ENCODE assay signal across 1 cellular context in genomic region chr19:796692-797527, GRCh38.
A peak's percentile ranks its signal among the peaks of the same experiment; 100 is the strongest.
TF ChIP-seq lines count a peak whose summit lies in the region.

Gene PTBP1 (plus strand): TSS chr19:797452. CDS start chr19:797498, 46 bp downstream.

TF ChIP-seq in HepG2, 621 proteins besides CTCF, POLR2A, EP300 and RAD21 (continued from another document and continues in another):
- TF ChIP-seq RBM39 (IDR thresholded peaks at IDR 0.05; ENCODE audit: low read depth, low read length, poor library complexity, severe bottlenecking) (peak; percentile 73), ZNF326 (CRISPR knock-in tag; IDR thresholded peaks at IDR 0.05; ENCODE audit: borderline replicate concordance) (no peak), ZNF34 (CRISPR knock-in tag; IDR thresholded peaks at IDR 0.05; ENCODE audit: borderline replicate concordance) (peak; percentile 6; the same call in 1 of the 2 replicates), ZSCAN29 (CRISPR knock-in tag; conservative IDR thresholded peaks at IDR 0.05) (no peak), BCLAF1 (IDR thresholded peaks at IDR 0.05) (no peak), ZBTB14 (CRISPR knock-in tag; IDR thresholded peaks at IDR 0.05) (peak; percentile 91), ZNF335 (CRISPR knock-in tag; IDR thresholded peaks at IDR 0.05) (peak; percentile 88), IRF1 (CRISPR knock-in tag; IDR thresholded peaks at IDR 0.05; ENCODE audit: low read depth) (no peak), DPF2 (CRISPR knock-in tag; IDR thresholded peaks at IDR 0.05; ENCODE audit: borderline replicate concordance, low read depth) (no peak), IRX3 (CRISPR knock-in tag; IDR thresholded peaks at IDR 0.05; ENCODE audit: borderline replicate concordance, low read depth) (peak; percentile 62; the same call in 1 of the 2 replicates), EED (CRISPR knock-in tag; IDR thresholded peaks at IDR 0.05) (0 out of 2 replicates have a peak, but pooled peaks have one; percentile 73), DR1 (CRISPR knock-in tag; IDR thresholded peaks at IDR 0.05) (peak; percentile 74), NRL (CRISPR knock-in tag; IDR thresholded peaks at IDR 0.05; ENCODE audit: borderline replicate concordance) (peak; percentile 69; the same call in 1 of the 2 replicates), RFXANK (CRISPR knock-in tag; IDR thresholded peaks at IDR 0.05) (peak; percentile 39; the same call in 1 of the 2 replicates), TOPORS (CRISPR knock-in tag; IDR thresholded peaks at IDR 0.05) (peak; percentile 70; the same call in 1 of the 2 replicates), ZNF317 (CRISPR knock-in tag; IDR thresholded peaks at IDR 0.05) (peak; percentile 75; the same call in 1 of the 2 replicates), SALL1 (CRISPR knock-in tag; IDR thresholded peaks at IDR 0.05) (peak; percentile 74), ZSCAN9 (CRISPR knock-in tag; IDR thresholded peaks at IDR 0.05; ENCODE audit: borderline replicate concordance) (peak; percentile 83), ZNF775 (CRISPR knock-in tag; IDR thresholded peaks at IDR 0.05; ENCODE audit: borderline replicate concordance) (no peak), NAIF1 (CRISPR knock-in tag; IDR thresholded peaks at IDR 0.05; ENCODE audit: borderline replicate concordance) (0 out of 2 replicates have a peak, but pooled peaks have one; percentile 40), ZBTB7B (CRISPR knock-in tag; IDR thresholded peaks at IDR 0.05) (peak; percentile 16; the same call in 1 of the 2 replicates), ZSCAN31 (CRISPR knock-in tag; IDR thresholded peaks at IDR 0.05; ENCODE audit: low read depth) (0 out of 2 replicates have a peak, but pooled peaks have one; percentile 78), NKX3-1 (CRISPR knock-in tag; IDR thresholded peaks at IDR 0.05) (peak; percentile 42), PITX1 (CRISPR knock-in tag; IDR thresholded peaks at IDR 0.05) (no peak), RARG (CRISPR knock-in tag; IDR thresholded peaks at IDR 0.05; ENCODE audit: low read depth) (no peak), ZNF709 (CRISPR knock-in tag; IDR thresholded peaks at IDR 0.05) (peak; percentile 39; the same call in 1 of the 2 replicates), ZNF136 (CRISPR knock-in tag; IDR thresholded peaks at IDR 0.05; ENCODE audit: low read depth) (no peak), ZNF567 (CRISPR knock-in tag; IDR thresholded peaks at IDR 0.05; ENCODE audit: borderline replicate concordance) (peak; percentile 77; the same call in 1 of the 2 replicates), AGO1 (IDR thresholded peaks at IDR 0.05; ENCODE audit: low read depth, low read length, poor library complexity, severe bottlenecking) (peak; percentile 56), FOXJ3 (CRISPR knock-in tag; IDR thresholded peaks at IDR 0.05; ENCODE audit: borderline replicate concordance) (no peak), AKAP8 (CRISPR knock-in tag; IDR thresholded peaks at IDR 0.05) (peak; percentile 90), ONECUT2 (CRISPR knock-in tag; IDR thresholded peaks at IDR 0.05) (peak; percentile 14; the same call in 1 of the 2 replicates), ELF4 (CRISPR knock-in tag; IDR thresholded peaks at IDR 0.05; ENCODE audit: borderline replicate concordance) (peak; percentile 92), NCOR1 (IDR thresholded peaks at IDR 0.05; ENCODE audit: borderline replicate concordance, low read length) (peak; percentile 68; the same call in 1 of the 2 replicates), CSRNP1 (CRISPR knock-in tag; IDR thresholded peaks at IDR 0.05) (peak; percentile 66; the same call in 1 of the 2 replicates), ZNF260 (CRISPR knock-in tag; IDR thresholded peaks at IDR 0.05; ENCODE audit: borderline replicate concordance, low read depth) (no peak), SNAPC4 (CRISPR knock-in tag; IDR thresholded peaks at IDR 0.05) (peak; percentile 79; the same call in 1 of the 2 replicates), MTA3 (CRISPR knock-in tag; IDR thresholded peaks at IDR 0.05) (no peak)
- TF ChIP-seq, protein P1, sequence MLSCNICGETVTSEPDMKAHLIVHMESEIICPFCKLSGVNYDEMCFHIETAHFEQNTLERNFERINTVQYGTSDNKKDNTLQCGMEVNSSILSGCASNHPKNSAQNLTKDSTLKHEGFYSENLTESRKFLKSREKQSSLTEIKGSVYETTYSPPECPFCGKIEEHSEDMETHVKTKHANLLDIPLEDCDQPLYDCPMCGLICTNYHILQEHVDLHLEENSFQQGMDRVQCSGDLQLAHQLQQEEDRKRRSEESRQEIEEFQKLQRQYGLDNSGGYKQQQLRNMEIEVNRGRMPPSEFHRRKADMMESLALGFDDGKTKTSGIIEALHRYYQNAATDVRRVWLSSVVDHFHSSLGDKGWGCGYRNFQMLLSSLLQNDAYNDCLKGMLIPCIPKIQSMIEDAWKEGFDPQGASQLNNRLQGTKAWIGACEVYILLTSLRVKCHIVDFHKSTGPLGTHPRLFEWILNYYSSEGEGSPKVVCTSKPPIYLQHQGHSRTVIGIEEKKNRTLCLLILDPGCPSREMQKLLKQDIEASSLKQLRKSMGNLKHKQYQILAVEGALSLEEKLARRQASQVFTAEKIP (CRISPR knock-in tag; IDR thresholded peaks at IDR 0.05; ENCODE audit: borderline replicate concordance), result no peak
- TF ChIP-seq, protein P2, sequence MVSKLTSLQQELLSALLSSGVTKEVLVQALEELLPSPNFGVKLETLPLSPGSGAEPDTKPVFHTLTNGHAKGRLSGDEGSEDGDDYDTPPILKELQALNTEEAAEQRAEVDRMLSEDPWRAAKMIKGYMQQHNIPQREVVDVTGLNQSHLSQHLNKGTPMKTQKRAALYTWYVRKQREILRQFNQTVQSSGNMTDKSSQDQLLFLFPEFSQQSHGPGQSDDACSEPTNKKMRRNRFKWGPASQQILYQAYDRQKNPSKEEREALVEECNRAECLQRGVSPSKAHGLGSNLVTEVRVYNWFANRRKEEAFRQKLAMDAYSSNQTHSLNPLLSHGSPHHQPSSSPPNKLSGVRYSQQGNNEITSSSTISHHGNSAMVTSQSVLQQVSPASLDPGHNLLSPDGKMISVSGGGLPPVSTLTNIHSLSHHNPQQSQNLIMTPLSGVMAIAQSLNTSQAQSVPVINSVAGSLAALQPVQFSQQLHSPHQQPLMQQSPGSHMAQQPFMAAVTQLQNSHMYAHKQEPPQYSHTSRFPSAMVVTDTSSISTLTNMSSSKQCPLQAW (CRISPR knock-in tag; IDR thresholded peaks at IDR 0.05), result no peak; the same call in 1 of the 2 replicates
- TF ChIP-seq, protein P3, sequence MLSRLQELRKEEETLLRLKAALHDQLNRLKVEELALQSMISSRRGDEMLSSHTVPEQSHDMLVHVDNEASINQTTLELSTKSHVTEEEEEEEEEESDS (CRISPR knock-in tag; IDR thresholded peaks at IDR 0.05; ENCODE audit: borderline replicate concordance), result no peak
- TF ChIP-seq, protein P4, sequence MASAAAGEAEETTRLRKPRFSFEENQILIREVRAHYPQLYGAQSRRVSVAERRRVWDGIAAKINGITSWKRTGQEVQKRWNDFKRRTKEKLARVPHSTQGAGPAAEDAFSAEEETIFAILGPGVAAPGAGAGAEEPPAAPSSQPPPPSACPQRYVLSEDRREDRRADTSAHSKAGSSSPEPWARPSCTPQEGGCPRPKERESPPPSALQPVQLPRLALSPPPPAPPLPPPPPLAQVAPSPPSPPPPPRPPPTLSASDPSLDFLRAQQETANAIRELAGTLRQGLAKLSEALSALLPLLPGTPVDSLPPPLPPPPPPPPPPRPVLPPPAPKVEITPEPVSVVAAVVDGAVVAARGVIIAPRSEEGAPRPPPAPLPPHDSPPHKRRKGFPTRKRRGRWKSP (CRISPR knock-in tag; IDR thresholded peaks at IDR 0.05), result peak; percentile 74; the same call in 1 of the 2 replicates
- TF ChIP-seq, protein P5, sequence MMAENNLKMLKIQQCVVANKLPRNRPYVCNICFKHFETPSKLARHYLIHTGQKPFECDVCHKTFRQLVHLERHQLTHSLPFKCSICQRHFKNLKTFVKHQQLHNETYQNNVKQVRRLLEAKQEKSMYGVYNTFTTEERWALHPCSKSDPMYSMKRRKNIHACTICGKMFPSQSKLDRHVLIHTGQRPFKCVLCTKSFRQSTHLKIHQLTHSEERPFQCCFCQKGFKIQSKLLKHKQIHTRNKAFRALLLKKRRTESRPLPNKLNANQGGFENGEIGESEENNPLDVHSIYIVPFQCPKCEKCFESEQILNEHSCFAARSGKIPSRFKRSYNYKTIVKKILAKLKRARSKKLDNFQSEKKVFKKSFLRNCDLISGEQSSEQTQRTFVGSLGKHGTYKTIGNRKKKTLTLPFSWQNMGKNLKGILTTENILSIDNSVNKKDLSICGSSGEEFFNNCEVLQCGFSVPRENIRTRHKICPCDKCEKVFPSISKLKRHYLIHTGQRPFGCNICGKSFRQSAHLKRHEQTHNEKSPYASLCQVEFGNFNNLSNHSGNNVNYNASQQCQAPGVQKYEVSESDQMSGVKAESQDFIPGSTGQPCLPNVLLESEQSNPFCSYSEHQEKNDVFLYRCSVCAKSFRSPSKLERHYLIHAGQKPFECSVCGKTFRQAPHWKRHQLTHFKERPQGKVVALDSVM (CRISPR knock-in tag; IDR thresholded peaks at IDR 0.05), result peak; percentile 23; the same call in 1 of the 2 replicates
